Comparison of ENCODE assay signal across 8 cellular contexts in genomic region chr5:108681079-108681921, GRCh38.
A peak's percentile ranks its signal among the peaks of the same experiment; 100 is the strongest.
DNase-seq lines count a peak whose midpoint lies in the region; ATAC-seq and TF ChIP-seq lines count a peak whose summit lies in the region.

No MANE protein-coding gene starts in this region.

- H4K20me1 ChIP-seq in DND-41 (ENCODE audit: insufficient read depth, low read length), result no peaks in the 10 kb centered on the region

- H3K9ac ChIP-seq in DND-41 (ENCODE audit: low read depth, low read length), result no peak overlapping the region

- H3K27me3 ChIP-seq in DND-41 (ENCODE audit: insufficient read depth, low read length, poor library complexity) (no peaks in the 10 kb centered on the region), brain microvascular endothelial cell (replicated peaks) (no peaks in the 10 kb centered on the region)

- H3K9me3 ChIP-seq in DND-41 (ENCODE audit: insufficient read depth, low read length, severe bottlenecking), result no peaks in the 10 kb centered on the region

- peak; percentile 81 for TF ChIP-seq CTCF in DND-41 (IDR thresholded peaks at IDR 0.05; ENCODE audit: borderline replicate concordance, extremely low read depth, low read length, poor library complexity, severe bottlenecking)
- peak; percentile 83 for TF ChIP-seq CTCF in brain microvascular endothelial cell (IDR thresholded peaks at IDR 0.05; ENCODE audit: low read depth, low read length, missing control alignments)

- no peaks in the 10 kb centered on the region for H3K79me2 ChIP-seq in DND-41 (ENCODE audit: insufficient read depth, low read length)

- H2AFZ ChIP-seq in DND-41 (ENCODE audit: low read depth, low read length), result no peak overlapping the region

- DNase-seq in DND-41 (peak; percentile 48), GM19240 (ENCODE audit: insufficient read length, low spot score) (peak; percentile 48), NCI-H774 (lab: John Stamatoyannopoulos, UW) (peak; percentile 59), brain microvascular endothelial cell (peak; percentile 71), iPS-NIHi7 (ENCODE audit: extremely low spot score) (peak; percentile 60), smooth muscle cell of the brain vasculature (ENCODE audit: low read depth, low spot score) (peak; percentile 37), ecto neural progenitor cell (ENCODE audit: low spot score) (no peak)

- no peak overlapping the region for H3K27ac ChIP-seq in DND-41 (ENCODE audit: low read length)
- H3K27ac ChIP-seq in brain microvascular endothelial cell, result no peak overlapping the region

- in situ Hi-C loops in brain microvascular endothelial cell (cut with HindIII; ENCODE audit: low pct_ligation_motif_present, low sequenced_read_pairs), result no loop called here

- H3K4me1 ChIP-seq in DND-41 (ENCODE audit: insufficient read depth, low read length), result no peaks in the 10 kb centered on the region

- no peak overlapping the region for H3K4me2 ChIP-seq in DND-41 (ENCODE audit: insufficient read depth, low read length)

- no peak overlapping the region for H3K4me3 ChIP-seq in DND-41 (ENCODE audit: low read depth in 1 of 2, low read length in 2 of 2)
- no peak overlapping the region for H3K4me3 ChIP-seq in brain microvascular endothelial cell (ENCODE audit: low read depth, low read length)

- ATAC-seq in DND-41 (ENCODE audit: insufficient read depth, low read depth) (peak; percentile 95), HG03139 (IDR thresholded peaks at IDR 0.05; ENCODE audit: unreplicated experiment) (peak; percentile 90)

- H3K36me3 ChIP-seq in DND-41 (ENCODE audit: insufficient read depth, low read length) (no peaks in the 10 kb centered on the region), brain microvascular endothelial cell (replicated peaks) (no peaks in the 10 kb centered on the region)
